ENCODE assay signal across 9 cellular contexts in the genomic region with DNA sequence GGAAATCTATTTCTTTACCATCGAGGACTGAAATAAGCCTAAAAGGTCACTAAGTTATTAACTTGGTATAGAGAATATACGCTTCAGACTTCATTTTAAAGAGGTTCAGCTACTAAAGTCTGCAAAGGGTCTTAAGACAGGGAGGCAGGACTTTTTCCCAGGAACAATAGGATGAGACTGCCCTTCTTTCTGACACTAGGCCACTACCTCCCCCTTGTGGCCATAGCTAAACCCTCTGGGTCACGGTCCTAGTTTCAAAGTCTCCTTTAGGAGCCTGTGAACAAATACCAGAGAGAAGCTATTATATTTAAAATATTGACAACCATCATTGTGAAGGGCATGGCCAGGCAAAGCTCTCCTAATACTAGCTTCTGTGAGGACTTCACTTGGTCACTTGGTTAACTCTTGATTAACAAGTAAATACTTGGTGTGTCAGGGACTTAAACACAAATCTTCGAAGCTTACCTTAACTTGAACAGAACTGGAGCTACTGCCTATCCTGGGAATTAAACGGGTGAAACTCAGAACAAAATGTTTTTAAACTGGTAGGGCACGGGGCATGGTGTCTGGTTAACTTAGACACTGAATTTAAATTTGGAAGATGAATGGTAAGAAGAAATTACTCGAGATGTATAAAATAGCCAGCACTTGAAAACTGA.
DNase-seq lines count a peak whose midpoint lies in the region; ATAC-seq, FAIRE-seq and TF ChIP-seq lines count a peak whose summit lies in the region.
"Had no signal": no experiment of that assay in that cellular context is flagged by ENCODE, and none has a peak within 500 bp of the region (broad histone marks: within the 10 kb centered on the region; RNA-seq: fewer than 3 reads in every experiment).

No MANE protein-coding gene starts in this region.

- no peak overlapping the region for H3K4me2 ChIP-seq in osteoblast (ENCODE audit: insufficient read depth, low read length)

- H3K4me1 ChIP-seq in osteoblast (ENCODE audit: insufficient read depth, low read length), result no peaks in the 10 kb centered on the region

- peak; percentile 26 to 38 for DNase-seq in activated T-cell treated with anti-CD3 and anti-CD28 coated beads, Interleukin-2, amount 50 U/mL, for 48 hours
- no peak for DNase-seq in activated T-cell treated with anti-CD3 and anti-CD28 coated beads, Interleukin-2, amount 50 U/mL, for 4 hours
- peak; percentile 62 for DNase-seq in fibroblast of villous mesenchyme (ENCODE audit: low read depth)
- peak; percentile 62 for DNase-seq in osteoblast (ENCODE audit: insufficient read length, low spot score, missing footprints)
- DNase-seq in OCI-M2 (lab: John Stamatoyannopoulos, UW; ENCODE audit: unreplicated experiment), result no peak

- no peak overlapping the region for H3K27ac ChIP-seq in osteoblast (ENCODE audit: low read depth, low read length)

- H4K20me1 ChIP-seq in osteoblast (ENCODE audit: insufficient read depth, low read length), result peaks cover 24% of the 10 kb centered on the region

- peaks cover 38% of the 10 kb centered on the region for H3K36me3 Mint-ChIP-seq in activated T-cell treated with anti-CD3 and anti-CD28 coated beads, Interleukin-2, amount 50 U/mL, for 4 hours (ENCODE audit: insufficient read depth)

- H3K4me3 ChIP-seq in fibroblast of villous mesenchyme (ENCODE audit: low read depth, low read length), result no peak overlapping the region
- no peak overlapping the region for H3K4me3 ChIP-seq in osteoblast (ENCODE audit: insufficient read depth, low read length)

- H3K4me3 Mint-ChIP-seq in activated T-cell treated with anti-CD3 and anti-CD28 coated beads, Interleukin-2, amount 50 U/mL, for 4 hours, result no peak overlapping the region

- H3K79me2 ChIP-seq in osteoblast (ENCODE audit: insufficient read depth, low read length), result peaks cover 24% of the 10 kb centered on the region

- peak; percentile 53 for FAIRE-seq in TTC549 (lab: Jason Lieb, UNC)
- FAIRE-seq: colon had no signal

- TF ChIP-seq CTCF in LNCAP (IDR thresholded peaks at IDR 0.05) (peak; percentile 81), fibroblast of villous mesenchyme (IDR thresholded peaks at IDR 0.05; ENCODE audit: insufficient read depth, low read depth, low read length) (peak; percentile 85), osteoblast (IDR thresholded peaks at IDR 0.05; ENCODE audit: extremely low read depth, low read depth, low read length) (peak; percentile 94)

- no peak for ATAC-seq in activated T-cell treated with anti-CD3 and anti-CD28 coated beads, Interleukin-2, amount 50 U/mL, for 4 hours
- ATAC-seq in HG03159 (IDR thresholded peaks at IDR 0.05; ENCODE audit: unreplicated experiment), result no peak

- no peaks in the 10 kb centered on the region for H3K27me3 Mint-ChIP-seq in activated T-cell treated with anti-CD3 and anti-CD28 coated beads, Interleukin-2, amount 50 U/mL, for 4 hours (ENCODE audit: low read depth)

- no peaks in the 10 kb centered on the region for H3K9me3 ChIP-seq in osteoblast (ENCODE audit: low read depth, low read length)

- peaks cover 37% of the 10 kb centered on the region for H3K4me1 Mint-ChIP-seq in activated T-cell treated with anti-CD3 and anti-CD28 coated beads, Interleukin-2, amount 50 U/mL, for 4 hours (ENCODE audit: low read depth)

- H2AFZ ChIP-seq in osteoblast (ENCODE audit: low read length), result no peak overlapping the region

- H3K27me3 ChIP-seq in osteoblast (ENCODE audit: insufficient read depth, low read length), result no peaks in the 10 kb centered on the region

- peaks cover 4% of the 10 kb centered on the region for H3K36me3 ChIP-seq in osteoblast (ENCODE audit: insufficient read depth, low read length)

- H3K9me3 Mint-ChIP-seq in activated T-cell treated with anti-CD3 and anti-CD28 coated beads, Interleukin-2, amount 50 U/mL, for 4 hours, result no peaks in the 10 kb centered on the region

Comparison
In these comparisons a context has a peak if more than half of its experiments do, and no peak if none do; other contexts are left out.
1. DNase-seq: peak in activated T-cell treated with anti-CD3 and anti-CD28 coated beads, Interleukin-2, amount 50 U/mL, for 48 hours (2 of 2), fibroblast of villous mesenchyme (single experiment) and osteoblast (single experiment); none in activated T-cell treated with anti-CD3 and anti-CD28 coated beads, Interleukin-2, amount 50 U/mL, for 4 hours (single experiment) and OCI-M2 (single experiment).
2. Peak in every context shown above with its lines, with median percentiles within 50 percentile points of each other: CTCF ChIP-seq.